Comparison of ENCODE assay signal across 21 cellular contexts in the genomic region with DNA sequence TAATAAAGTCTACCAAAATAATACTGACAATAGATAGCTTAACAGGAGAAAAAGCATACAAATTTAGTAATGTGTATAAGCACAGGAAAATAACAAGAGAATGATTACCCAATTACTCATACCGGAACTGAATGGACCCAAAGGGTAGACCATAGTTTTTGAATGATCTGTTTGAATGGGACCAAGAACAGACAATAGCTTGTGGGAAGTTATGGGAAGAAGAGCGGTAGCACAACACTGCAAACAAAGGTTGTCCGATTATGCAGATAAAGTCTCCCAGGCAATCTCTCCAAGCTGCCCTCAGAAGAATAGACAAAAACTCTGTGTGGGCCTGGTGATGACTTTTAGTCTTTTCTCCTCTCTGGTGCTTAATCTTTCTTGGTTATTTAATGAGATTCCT.
A peak's percentile ranks its signal among the peaks of the same experiment; 100 is the strongest.
DNase-seq lines count a peak whose midpoint lies in the region; ATAC-seq and TF ChIP-seq lines count a peak whose summit lies in the region.
"Had no signal": no experiment of that assay in that cellular context is flagged by ENCODE, and none has a peak within 500 bp of the region (broad histone marks: within the 10 kb centered on the region; RNA-seq: fewer than 3 reads in every experiment).

No MANE protein-coding gene starts in this region.

- ATAC-seq in activated CD4-positive, CD25-positive, alpha-beta regulatory T cell treated with anti-CD3 and anti-CD28 coated beads, Interleukin-2, amount 50 U/mL, for 24 hours: no peak
- no peak for ATAC-seq in GM19351 (IDR thresholded peaks at IDR 0.05; ENCODE audit: unreplicated experiment)
- ATAC-seq: activated naive CD8-positive, alpha-beta T cell treated with anti-CD3 and anti-CD28 coated beads, Interleukin-2, amount 50 U/mL, for 24 hours; CD8-positive, alpha-beta T cell; heart right ventricle; K562; natural killer cell treated with Interleukin-12 subunit alpha and Interleukin-12 subunit beta and Interleukin-15 and Interleukin-18, amount 100 ng/mL, for 72 hours had no signal

- no peak for TF ChIP-seq CTCF in progenitor cell of endocrine pancreas (IDR thresholded peaks at IDR 0.05; ENCODE audit: unreplicated experiment)

- no peaks in the 10 kb centered on the region for H3K9me3 Mint-ChIP-seq in progenitor cell of endocrine pancreas (ENCODE audit: low read depth)
- H3K9me3 Mint-ChIP-seq: activated CD4-positive, alpha-beta memory T cell treated with anti-CD3 and anti-CD28 coated beads for 36 hours had no signal

- peak overlapping the region; percentile 63 for H3K27ac Mint-ChIP-seq in progenitor cell of endocrine pancreas
- H3K27ac Mint-ChIP-seq: activated B cell treated with CpG ODN at 0.5 μM for 24 hours; activated CD4-positive, alpha-beta memory T cell treated with anti-CD3 and anti-CD28 coated beads for 36 hours; activated naive CD8-positive, alpha-beta T cell treated with anti-CD3 and anti-CD28 coated beads, Interleukin-2, amount 50 U/mL, for 24 hours; CD8-positive, alpha-beta T cell; natural killer cell treated with Interleukin-12 subunit alpha and Interleukin-12 subunit beta and Interleukin-15 and Interleukin-18, amount 100 ng/mL, for 72 hours had no signal

- peaks cover 6% of the 10 kb centered on the region for H3K4me1 Mint-ChIP-seq in progenitor cell of endocrine pancreas (ENCODE audit: low read depth)
- H3K4me1 Mint-ChIP-seq: activated B cell treated with CpG ODN at 0.5 μM for 24 hours; activated naive CD8-positive, alpha-beta T cell treated with anti-CD3 and anti-CD28 coated beads, Interleukin-2, amount 50 U/mL, for 24 hours had no signal

- no peak overlapping the region for H3K27ac ChIP-seq in substantia nigra (ENCODE audit: low read depth, low read length, poor library complexity, severe bottlenecking)
- H3K27ac ChIP-seq: colonic mucosa, heart right ventricle, sigmoid colon had no signal

- no peaks in the 10 kb centered on the region for H3K36me3 Mint-ChIP-seq in progenitor cell of endocrine pancreas (ENCODE audit: insufficient read depth)
- H3K36me3 Mint-ChIP-seq: activated CD4-positive, alpha-beta memory T cell treated with anti-CD3 and anti-CD28 coated beads for 36 hours; CD8-positive, alpha-beta T cell; natural killer cell treated with Interleukin-12 subunit alpha and Interleukin-12 subunit beta and Interleukin-15 and Interleukin-18, amount 100 ng/mL, for 72 hours had no signal

- no peaks in the 10 kb centered on the region for H3K27me3 Mint-ChIP-seq in progenitor cell of endocrine pancreas
- H3K27me3 Mint-ChIP-seq: activated B cell treated with CpG ODN at 0.5 μM for 24 hours; activated CD4-positive, alpha-beta memory T cell treated with anti-CD3 and anti-CD28 coated beads for 36 hours; activated naive CD8-positive, alpha-beta T cell treated with anti-CD3 and anti-CD28 coated beads, Interleukin-2, amount 50 U/mL, for 24 hours had no signal

- DNase-seq in EH (ENCODE audit: low read depth) (peak; percentile 27), M059J (ENCODE audit: low read depth) (peak; percentile 63), dermis microvascular lymphatic vessel endothelial cell (ENCODE audit: low read depth in 2 of 2) (peak; percentile 6 to 70), progenitor cell of endocrine pancreas (ENCODE audit: low spot score, unreplicated experiment) (no peak), substantia nigra (lab: John Stamatoyannopoulos, UW) (no peak)
- DNase-seq: activated B cell treated with CpG ODN at 0.5 μM for 24 hours; activated CD4-positive, alpha-beta memory T cell treated with anti-CD3 and anti-CD28 coated beads for 36 hours; activated effector memory CD4-positive, alpha-beta T cell treated with anti-CD3 and anti-CD28 coated beads, Interleukin-2, amount 50 U/mL, for 16 hours; activated naive CD8-positive, alpha-beta T cell treated with anti-CD3 and anti-CD28 coated beads, Interleukin-2, amount 50 U/mL, for 24 hours; CD8-positive, alpha-beta T cell; colonic mucosa; H7; heart right ventricle; NCI-H1436 treated with DMSO at 0.1 percent for 48 hours; NCI-H524; sigmoid colon; T-helper 9 cell had no signal

- H3K4me3 Mint-ChIP-seq in progenitor cell of endocrine pancreas (ENCODE audit: low read depth): no peak overlapping the region
- H3K4me3 Mint-ChIP-seq: activated B cell treated with CpG ODN at 0.5 μM for 24 hours; activated CD4-positive, alpha-beta memory T cell treated with anti-CD3 and anti-CD28 coated beads for 36 hours; activated naive CD8-positive, alpha-beta T cell treated with anti-CD3 and anti-CD28 coated beads, Interleukin-2, amount 50 U/mL, for 24 hours; CD8-positive, alpha-beta T cell; natural killer cell treated with Interleukin-12 subunit alpha and Interleukin-12 subunit beta and Interleukin-15 and Interleukin-18, amount 100 ng/mL, for 72 hours had no signal

Comparison
In these comparisons a context has a peak if more than half of its experiments do, and no peak if none do; other contexts are left out.
1. DNase-seq: peak in EH (single experiment), M059J (single experiment) and dermis microvascular lymphatic vessel endothelial cell (2 of 2); none in progenitor cell of endocrine pancreas (single experiment) and substantia nigra (0 of 49).